ENCODE assay signal across 24 cellular contexts in the genomic region with DNA sequence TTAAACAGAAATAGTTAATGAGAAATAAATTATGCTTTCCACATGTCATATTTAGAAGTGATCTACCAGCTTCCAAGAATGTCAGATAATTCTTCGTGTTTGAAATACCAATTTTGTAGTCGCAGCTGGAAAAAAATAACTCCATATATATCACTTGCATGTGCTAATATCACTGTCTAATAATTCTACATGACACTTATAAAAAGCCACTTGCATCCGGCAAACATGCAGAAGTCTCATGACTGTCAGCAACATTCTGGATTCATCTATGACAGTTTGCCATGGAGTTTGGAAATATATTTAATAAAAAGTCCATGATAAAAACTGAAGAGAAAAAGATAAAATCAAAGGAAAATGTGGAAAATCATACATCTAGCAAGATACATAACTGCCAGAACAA.
"Had no signal": no experiment of that assay in that cellular context is flagged by ENCODE, and none has a peak within 500 bp of the region (broad histone marks: within the 10 kb centered on the region; RNA-seq: fewer than 3 reads in every experiment).

No MANE protein-coding gene starts in this region.

- H3K4me3 ChIP-seq: stomach, suprapubic skin, testis, thoracic aorta, thyroid gland, tibial artery, tibial nerve, transverse colon, upper lobe of left lung, upper lobe of right lung, uterus, vagina had no signal

- DNase-seq: stimulated activated CD4-positive, alpha-beta T cell treated with anti-CD3 and anti-CD28 coated beads, Interleukin-2, amount 100 ng/mL, for 48 hours; stimulated activated CD4-positive, alpha-beta T cell treated with anti-CD3 and anti-CD28 coated beads, Interleukin-4, amount 100 ng/mL, for 1 hour; stimulated activated CD4-positive, alpha-beta T cell treated with anti-CD3 and anti-CD28 coated beads, Interleukin-4, amount 100 ng/mL, for 24 hours; stimulated activated CD4-positive, alpha-beta T cell treated with anti-CD3 and anti-CD28 coated beads, Interleukin-4, amount 100 ng/mL, for 4 hours; stimulated activated CD8-positive, alpha-beta memory T cell treated with anti-CD3 and anti-CD28 coated beads, Interleukin-4, amount 100 ng/mL, for 48 hours; stimulated activated naive B cell treated with anti-CD40 and anti-IgM and Interleukin-4, amounts not matched to agents 10 μg/mL and 1 μg/mL and 100 μg/mL, for 72 hours; stimulated activated naive CD4-positive, alpha-beta T cell; stimulated activated naive CD4-positive, alpha-beta T cell treated with Interleukin-2 at 50 U/mL for 16 hours; stimulated activated naive CD8-positive, alpha-beta T cell treated with anti-CD3 and anti-CD28 coated beads, Interleukin-15, amount 100 ng/mL, for 72 hours; stimulated activated naive CD8-positive, alpha-beta T cell treated with anti-CD3 and anti-CD28 coated beads, Interleukin-15, Interleukin-2, amounts not matched to agents 100 U/mL and 50 U/mL, for 24 hours; stomach; substantia nigra; testis; thyroid gland; tibial artery; transverse colon; trophoblast cell; upper lobe of left lung; upper lobe of right lung; uterus had no signal

- H3K9me3 ChIP-seq: testis, thoracic aorta, thyroid gland, tibial artery, tibial nerve, transverse colon, upper lobe of left lung, upper lobe of right lung, uterus, vagina had no signal

- H3K27me3 ChIP-seq: stomach, suprapubic skin, testis, thyroid gland, tibial artery, tibial nerve, transverse colon, upper lobe of left lung, upper lobe of right lung, uterus, vagina had no signal

- H3K36me3 ChIP-seq: stomach, suprapubic skin, thoracic aorta, thyroid gland, tibial artery, tibial nerve, transverse colon, upper lobe of left lung, upper lobe of right lung, uterus, vagina had no signal

- H3K27ac ChIP-seq: stomach, suprapubic skin, testis, thoracic aorta, thyroid gland, tibial artery, tibial nerve, transverse colon, upper lobe of left lung, upper lobe of right lung, uterus, vagina had no signal
